In genomic region chr14:91892918-91893527, GRCh38 we compare ENCODE assay signal across 8 cellular contexts. TPM values are rescaled to one million over a fixed set of nuclear protein-coding genes. Genes with fewer than 3 reads are reported as not detected.
A peak's percentile ranks its signal among the peaks of the same experiment; 100 is the strongest.
DNase-seq lines count a peak whose midpoint lies in the region; ATAC-seq and TF ChIP-seq lines count a peak whose summit lies in the region.

No MANE protein-coding gene starts in this region.

- no peaks in the 10 kb centered on the region for H3K27me3 Mint-ChIP-seq in activated CD8-positive, alpha-beta memory T cell treated with anti-CD3 and anti-CD28 coated beads, Interleukin-2, amount 10 ng/mL, durations not matched to agents 7 days and 5 days

- H3K36me3 Mint-ChIP-seq in activated CD8-positive, alpha-beta memory T cell treated with anti-CD3 and anti-CD28 coated beads, Interleukin-2, amount 10 ng/mL, durations not matched to agents 7 days and 5 days: peaks cover 1% of the 10 kb centered on the region

- no peak overlapping the region for H3K4me3 Mint-ChIP-seq in activated CD8-positive, alpha-beta memory T cell treated with anti-CD3 and anti-CD28 coated beads, Interleukin-2, amount 10 ng/mL, durations not matched to agents 7 days and 5 days

- H3K27ac Mint-ChIP-seq in activated CD8-positive, alpha-beta memory T cell treated with anti-CD3 and anti-CD28 coated beads, Interleukin-2, amount 10 ng/mL, durations not matched to agents 7 days and 5 days: no peak overlapping the region

- no peak overlapping the region for H3K56ac ChIP-seq in mesendoderm (ENCODE audit: low read length)

- no peak overlapping the region for H3K4ac ChIP-seq in mesendoderm (ENCODE audit: low read depth, low read length)

- no peaks in the 10 kb centered on the region for H3K79me2 ChIP-seq in mesendoderm (ENCODE audit: control insufficient read depth, insufficient read depth, low read length)

- H3K23ac ChIP-seq in mesendoderm (ENCODE audit: low read length): no peak overlapping the region

- H3K4me1 ChIP-seq in mesendoderm (ENCODE audit: control insufficient read depth, low read depth, low read length): peaks cover 4% of the 10 kb centered on the region

- no peak overlapping the region for H2BK120ac ChIP-seq in mesendoderm (ENCODE audit: low read depth, low read length)

- H3K4me3 ChIP-seq in mesendoderm (ENCODE audit: low read length): no peak overlapping the region

- H3K27ac ChIP-seq in angular gyrus (ENCODE audit: low read depth, low read length) (peak overlapping the region; percentile 88), mesendoderm (ENCODE audit: low read depth, low read length) (no peak overlapping the region)

- H3K4me2 ChIP-seq in mesendoderm (ENCODE audit: low read length): no peak overlapping the region

- no peak for ATAC-seq in activated CD8-positive, alpha-beta memory T cell treated with anti-CD3 and anti-CD28 coated beads, Interleukin-2, amount 10 ng/mL, durations not matched to agents 7 days and 5 days
- no peak for ATAC-seq in left cardiac atrium

- no peaks in the 10 kb centered on the region for H3K79me1 ChIP-seq in mesendoderm (ENCODE audit: low read length)

- intact Hi-C loops in left cardiac atrium (cut with DNase I): no loop called here

- H2BK15ac ChIP-seq in mesendoderm (replicated peaks; ENCODE audit: low read depth): no peak overlapping the region

- DNase-seq in NCI-H146 treated with DMSO at 0.1 percent for 48 hours (lab: John Stamatoyannopoulos, UW; ENCODE audit: unreplicated experiment) (peak; percentile 0), NCI-H146 (lab: John Stamatoyannopoulos, UW) (no peak), mesendoderm (peak; percentile 61), left cardiac atrium (no peak)
- DNase-seq in activated CD8-positive, alpha-beta memory T cell treated with anti-CD3 and anti-CD28 coated beads, Interleukin-2, amount 10 ng/mL, durations not matched to agents 7 days and 5 days: no peak
- DNase-seq in stimulated activated CD4-positive, alpha-beta T cell treated with anti-CD3 and anti-CD28 coated beads, Interleukin-4, amount 100 ng/mL, for 4 hours: no peak

- no peak for TF ChIP-seq EP300 in Ishikawa (IDR thresholded peaks at IDR 0.05; ENCODE audit: borderline replicate concordance)

- no peak overlapping the region for H2BK5ac ChIP-seq in mesendoderm (ENCODE audit: low read length)

- CTCF ChIA-PET in activated CD8-positive, alpha-beta memory T cell treated with anti-CD3 and anti-CD28 coated beads, Interleukin-2, amount 10 ng/mL, durations not matched to agents 7 days and 5 days (lab: Charles Lee): interaction anchor here (0.8 to 2.3 kb wide), 4 partner anchors 19 to 28 kb away, joined by 3 to 8 read pairs (median 5); no protein-coding TSS in a partner anchor

- H4K5ac ChIP-seq in mesendoderm (ENCODE audit: low read length): no peak overlapping the region

- H4K8ac ChIP-seq in mesendoderm (ENCODE audit: low read depth, low read length): no peak overlapping the region

- no peak overlapping the region for H3K18ac ChIP-seq in mesendoderm (ENCODE audit: low read length)

- H3K36me3 ChIP-seq in mesendoderm (ENCODE audit: control insufficient read depth, insufficient read depth, low read length): no peaks in the 10 kb centered on the region

- WGBS in mesendoderm (ENCODE audit: extremely low coverage, insufficient coverage, low lambda C conversion rate): no CpG with 5 or more reads among the region's 10 CpGs

- H2AK5ac ChIP-seq in mesendoderm (ENCODE audit: low read length): no peak overlapping the region

- no peaks in the 10 kb centered on the region for H3K9me3 Mint-ChIP-seq in activated CD8-positive, alpha-beta memory T cell treated with anti-CD3 and anti-CD28 coated beads, Interleukin-2, amount 10 ng/mL, durations not matched to agents 7 days and 5 days (ENCODE audit: low read depth)

- H3K4me1 Mint-ChIP-seq in activated CD8-positive, alpha-beta memory T cell treated with anti-CD3 and anti-CD28 coated beads, Interleukin-2, amount 10 ng/mL, durations not matched to agents 7 days and 5 days: peaks cover 36% of the 10 kb centered on the region

- no peaks in the 10 kb centered on the region for H3K27me3 ChIP-seq in mesendoderm (ENCODE audit: insufficient read depth, low read length, poor library complexity)

- no peak overlapping the region for H3K9ac ChIP-seq in mesendoderm (ENCODE audit: low read length)

- peak; percentile 39; the same call in 1 of the 2 replicates for TF ChIP-seq RAD21 in Ishikawa (IDR thresholded peaks at IDR 0.05; ENCODE audit: low read depth)

TF ChIP-seq in Ishikawa, 13 proteins besides CTCF, POLR2A, EP300 and RAD21:
- no peak for TF ChIP-seq NFIC (IDR thresholded peaks at IDR 0.05)
- TF ChIP-seq USF1 (IDR thresholded peaks at IDR 0.05): no peak
- no peak for TF ChIP-seq TCF12 (IDR thresholded peaks at IDR 0.05; ENCODE audit: low read depth)
- TF ChIP-seq MAX (IDR thresholded peaks at IDR 0.05): no peak
- TF ChIP-seq CEBPB (IDR thresholded peaks at IDR 0.05): no peak
- TF ChIP-seq EGR1 (IDR thresholded peaks at IDR 0.05): no peak
TF ChIP-seq in Ishikawa: peak in this region for 0.

RNA-seq across cellular contexts. Expression of gene TC2N, which starts 25.7 kb away (rescaled TPM):
- polyA plus RNA-seq in mesendoderm (2013, experiment 1 of 2): 15.5 TPM
- 16.7 TPM for polyA plus RNA-seq in mesendoderm (2013, experiment 2 of 2)
- total RNA-seq in activated CD8-positive, alpha-beta memory T cell treated with anti-CD3 and anti-CD28 coated beads, Interleukin-2, amount 10 ng/mL, durations not matched to agents 7 days and 5 days: 10 to 100 TPM; 46.3 to 86.0 TPM
- 10 to 100 TPM in 1 of 2 donors, 1 to 10 TPM in 1; 9.8 to 20.8 TPM for total RNA-seq in left cardiac atrium

RNA-seq across cellular contexts. Expression of gene FBLN5, which starts 54.5 kb away (rescaled TPM):
- polyA plus RNA-seq in mesendoderm (2013, experiment 1 of 2): 7.8 TPM
- polyA plus RNA-seq in mesendoderm (2013, experiment 2 of 2): 8.4 TPM
- under 1 TPM; 0.23 to 0.73 TPM for total RNA-seq in activated CD8-positive, alpha-beta memory T cell treated with anti-CD3 and anti-CD28 coated beads, Interleukin-2, amount 10 ng/mL, durations not matched to agents 7 days and 5 days
- total RNA-seq in left cardiac atrium: 100 to 1,000 TPM; 121 to 122 TPM

Comparison
In these comparisons a context has a peak if more than half of its experiments do, and no peak if none do; other contexts are left out.
1. DNase-seq: peak in NCI-H146 treated with DMSO at 0.1 percent for 48 hours (single experiment) and mesendoderm (single experiment); none in NCI-H146 (single experiment), activated CD8-positive, alpha-beta memory T cell treated with anti-CD3 and anti-CD28 coated beads, Interleukin-2, amount 10 ng/mL, durations not matched to agents 7 days and 5 days (single experiment), left cardiac atrium (single experiment) and stimulated activated CD4-positive, alpha-beta T cell treated with anti-CD3 and anti-CD28 coated beads, Interleukin-4, amount 100 ng/mL, for 4 hours (0 of 2).
2. RNA of gene FBLN5, which starts 54.5 kb away (total RNA-seq): 121 to 122 TPM in left cardiac atrium; 0.23 to 0.73 TPM in activated CD8-positive, alpha-beta memory T cell treated with anti-CD3 and anti-CD28 coated beads, Interleukin-2, amount 10 ng/mL, durations not matched to agents 7 days and 5 days; every median in the first group is over 10 times any median in the second.